In the genomic region with DNA sequence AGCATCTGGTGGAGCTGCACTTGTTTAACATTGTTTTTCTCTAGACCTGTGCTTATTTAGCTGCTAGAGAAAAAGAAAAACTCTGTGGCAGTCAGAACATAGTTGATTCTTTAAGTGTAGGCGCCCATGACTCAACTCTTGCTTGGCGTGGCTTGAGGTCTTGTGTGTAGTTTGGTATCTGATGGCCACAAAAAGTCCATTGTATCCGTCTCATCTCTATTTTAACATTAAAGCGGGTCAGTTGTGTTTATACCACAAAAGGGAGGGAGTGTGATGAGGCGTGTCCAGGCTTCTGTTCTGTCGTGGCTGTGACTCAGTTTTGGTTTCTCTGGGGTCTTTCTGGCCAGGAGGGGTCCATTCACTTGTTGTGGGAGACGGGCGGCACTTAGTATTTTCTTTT, we compare ENCODE assay signal across 21 cellular contexts. TPM values are rescaled to one million over a fixed set of nuclear protein-coding genes. Genes with fewer than 3 reads are reported as not detected.
DNase-seq lines count a peak whose midpoint lies in the region; ATAC-seq and TF ChIP-seq lines count a peak whose summit lies in the region.
"Had no signal": no experiment of that assay in that cellular context is flagged by ENCODE, and none has a peak within 500 bp of the region (broad histone marks: within the 10 kb centered on the region; RNA-seq: fewer than 3 reads in every experiment).

No MANE protein-coding gene starts in this region.

- H3K27me3 Mint-ChIP-seq in stimulated activated naive B cell treated with anti-CD40 and anti-IgM and Interleukin-4, amounts not matched to agents 10 μg/mL and 1 μg/mL and 100 μg/mL, for 72 hours = peaks cover 0 to 4% of the 10 kb centered on the region in 2 donors

- no peaks in the 10 kb centered on the region for H3K36me3 Mint-ChIP-seq in stimulated activated naive B cell treated with anti-CD40 and anti-IgM and Interleukin-4, amounts not matched to agents 10 μg/mL and 1 μg/mL and 100 μg/mL, for 72 hours
- H3K36me3 Mint-ChIP-seq: activated naive CD8-positive, alpha-beta T cell treated with anti-CD3 and anti-CD28 coated beads, Interleukin-2, amount 10 ng/mL, durations not matched to agents 7 days and 5 days; naive B cell had no signal

- intact Hi-C loops in transverse colon (cut with DNase I; ENCODE audit: low total_unique reads) = no loop called here

- ATAC-seq in GM18861 (IDR thresholded peaks at IDR 0.05; ENCODE audit: unreplicated experiment) = peak; percentile 74
- peak; percentile 50 for ATAC-seq in HG02623 (IDR thresholded peaks at IDR 0.05; ENCODE audit: unreplicated experiment)
- peak; percentile 46 to 64 for ATAC-seq in stimulated activated naive B cell treated with anti-CD40 and anti-IgM and Interleukin-4, amounts not matched to agents 10 μg/mL and 1 μg/mL and 100 μg/mL, for 72 hours (replicated peaks)
- ATAC-seq: activated CD8-positive, alpha-beta T cell treated with anti-CD3 and anti-CD28 coated beads, Interleukin-2, amount 10 ng/mL, durations not matched to agents 7 days and 5 days; pancreas had no signal

- H3K4me1 ChIP-seq in transverse colon (peaks cover 0 to 7% (median 0%) of the 10 kb centered on the region in 4 donors), BE2C (peaks cover 4% of the 10 kb centered on the region)
- H3K4me1 ChIP-seq: pancreas had no signal

- peaks cover 2 to 5% of the 10 kb centered on the region in 2 donors for H3K9me3 Mint-ChIP-seq in stimulated activated naive B cell treated with anti-CD40 and anti-IgM and Interleukin-4, amounts not matched to agents 10 μg/mL and 1 μg/mL and 100 μg/mL, for 72 hours
- H3K9me3 Mint-ChIP-seq: activated naive CD8-positive, alpha-beta T cell treated with anti-CD3 and anti-CD28 coated beads, Interleukin-2, amount 10 ng/mL, durations not matched to agents 7 days and 5 days; activated T-helper 1 cell treated with anti-CD3 and anti-CD28 coated beads, Interleukin-12 subunit alpha, Interleukin-12 subunit beta, Interleukin-2, Interleukin-4 antibody, amounts not matched to agents 30 ng/mL and 10 ng/mL and 1 ng/mL, durations not matched to agents 14 hours and 24 hours and 36 hours had no signal

- no peak overlapping the region for H3K27ac ChIP-seq in transverse colon
- H3K27ac ChIP-seq: pancreas had no signal

- H3K27ac Mint-ChIP-seq in stimulated activated naive B cell treated with anti-CD40 and anti-IgM and Interleukin-4, amounts not matched to agents 10 μg/mL and 1 μg/mL and 100 μg/mL, for 72 hours = no peak overlapping the region
- H3K27ac Mint-ChIP-seq: activated CD8-positive, alpha-beta T cell treated with anti-CD3 and anti-CD28 coated beads, Interleukin-2, amount 10 ng/mL, durations not matched to agents 7 days and 5 days; activated naive CD8-positive, alpha-beta T cell treated with anti-CD3 and anti-CD28 coated beads, Interleukin-2, amount 10 ng/mL, durations not matched to agents 7 days and 5 days; activated T-helper 1 cell treated with anti-CD3 and anti-CD28 coated beads, Interleukin-12 subunit alpha, Interleukin-12 subunit beta, Interleukin-2, Interleukin-4 antibody, amounts not matched to agents 30 ng/mL and 10 ng/mL and 1 ng/mL, durations not matched to agents 14 hours and 24 hours and 36 hours had no signal

- H3K4me3 ChIP-seq in transverse colon = no peak overlapping the region
- no peak overlapping the region for H3K4me3 ChIP-seq in BE2C (ENCODE audit: low read depth, low read length)
- H3K4me3 ChIP-seq: pancreas had no signal

- no peak overlapping the region for H3K4me3 Mint-ChIP-seq in stimulated activated naive B cell treated with anti-CD40 and anti-IgM and Interleukin-4, amounts not matched to agents 10 μg/mL and 1 μg/mL and 100 μg/mL, for 72 hours
- H3K4me3 Mint-ChIP-seq: activated CD8-positive, alpha-beta T cell treated with anti-CD3 and anti-CD28 coated beads, Interleukin-2, amount 10 ng/mL, durations not matched to agents 7 days and 5 days; activated naive CD8-positive, alpha-beta T cell treated with anti-CD3 and anti-CD28 coated beads, Interleukin-2, amount 10 ng/mL, durations not matched to agents 7 days and 5 days; activated T-helper 1 cell treated with anti-CD3 and anti-CD28 coated beads, Interleukin-12 subunit alpha, Interleukin-12 subunit beta, Interleukin-2, Interleukin-4 antibody, amounts not matched to agents 30 ng/mL and 10 ng/mL and 1 ng/mL, durations not matched to agents 14 hours and 24 hours and 36 hours; naive B cell had no signal

- H3K36me3 ChIP-seq in transverse colon (no peaks in the 10 kb centered on the region), BE2C (no peaks in the 10 kb centered on the region)
- H3K36me3 ChIP-seq: pancreas had no signal

- TF ChIP-seq CTCF in transverse colon (IDR thresholded peaks at IDR 0.05) (no peak), BE2C (IDR thresholded peaks at IDR 0.05; ENCODE audit: low read depth, low read length) (no peak)

- no peak for TF ChIP-seq POLR2A in transverse colon (IDR thresholded peaks at IDR 0.05)

- DNase-seq in M059J (ENCODE audit: low read depth) (peak; percentile 13), anterior cingulate cortex (lab: John Stamatoyannopoulos, UW) (no peak), transverse colon (no peak), BE2C (no peak)
- DNase-seq in stimulated activated naive B cell treated with anti-CD40 and anti-IgM and Interleukin-4, amounts not matched to agents 10 μg/mL and 1 μg/mL and 100 μg/mL, for 72 hours = no peak
- DNase-seq: activated CD4-positive, CD25-positive, alpha-beta regulatory T cell; activated CD8-positive, alpha-beta T cell treated with anti-CD3 and anti-CD28 coated beads, Interleukin-2, amount 10 ng/mL, durations not matched to agents 7 days and 5 days; activated naive CD8-positive, alpha-beta T cell treated with anti-CD3 and anti-CD28 coated beads, Interleukin-2, amount 10 ng/mL, durations not matched to agents 7 days and 5 days; AML-193; foreskin fibroblast; kidney; naive B cell; NCI-H2029 treated with DMSO at 0.1 percent for 48 hours; NCI-H510A; pancreas; stimulated activated CD4-positive, alpha-beta T cell treated with anti-CD3 and anti-CD28 coated beads, Interleukin-2, amount 100 ng/mL, for 24 hours had no signal

- WGBS in transverse colon (ENCODE audit: low coverage in 1 of 2), 2 donors = 76 to 78% methylated on average over 6 to 8 of the region's 8 CpGs

- peaks cover 17 to 23% of the 10 kb centered on the region in 2 donors for H3K4me1 Mint-ChIP-seq in stimulated activated naive B cell treated with anti-CD40 and anti-IgM and Interleukin-4, amounts not matched to agents 10 μg/mL and 1 μg/mL and 100 μg/mL, for 72 hours

- no peak for TF ChIP-seq EP300 in transverse colon (IDR thresholded peaks at IDR 0.05; ENCODE audit: low read depth)

- H3K27me3 ChIP-seq in transverse colon = no peaks in the 10 kb centered on the region
- H3K27me3 ChIP-seq in BE2C = no peaks in the 10 kb centered on the region
- H3K27me3 ChIP-seq: pancreas had no signal

- H3K9me3 ChIP-seq in transverse colon (no peaks in the 10 kb centered on the region), BE2C (no peaks in the 10 kb centered on the region)
- H3K9me3 ChIP-seq: pancreas had no signal

- in situ Hi-C loops in transverse colon (cut with MboI; ENCODE audit: low pct_ligation_motif_present in 1 of 4, low pct_unique_long_range_greater_than_20kb in 1 of 4, low sequenced_read_pairs in 3 of 4) = no loop called here

RNA-seq across cellular contexts. Expression of a gene that starts 24.2 kb away (rescaled TPM):
- total RNA-seq in M059J (2014; rRNA removed; shearing (Covaris generic)) = not detected in 2 replicates
- 10 to 100 TPM in 2 of 4 donors, 1 to 10 TPM in 2; 1.1 to 15.1 (median 9.4) TPM for total RNA-seq in transverse colon
- polyA plus RNA-seq in BE2C (2012; ENCODE audit: insufficient read depth, insufficient read length, low read depth) = not detected
- total RNA-seq: activated CD8-positive, alpha-beta T cell treated with anti-CD3 and anti-CD28 coated beads, Interleukin-2, amount 10 ng/mL, durations not matched to agents 7 days and 5 days; activated naive CD8-positive, alpha-beta T cell treated with anti-CD3 and anti-CD28 coated beads, Interleukin-2, amount 10 ng/mL, durations not matched to agents 7 days and 5 days; activated T-helper 1 cell treated with anti-CD3 and anti-CD28 coated beads, Interleukin-12 subunit alpha, Interleukin-12 subunit beta, Interleukin-2, Interleukin-4 antibody, amounts not matched to agents 30 ng/mL and 10 ng/mL and 1 ng/mL, durations not matched to agents 14 hours and 24 hours and 36 hours; kidney; T-helper 2 cell treated with Interferon-gamma antibody and Interleukin-4, amounts not matched to agents 100 ng/mL and 5 ng/mL, for 36 hours had no signal
- polyA plus RNA-seq: pancreas had no signal

RNA-seq across cellular contexts. Expression of a gene that starts 26.6 kb away (rescaled TPM):
- total RNA-seq in M059J (2014; rRNA removed; shearing (Covaris generic)) = 11.8 and 21.2 TPM in 2 replicates
- total RNA-seq in transverse colon = 100 to 1,000 TPM in 1 of 4 donors, 10 to 100 TPM in 3; 30.7 to 113 (median 41.3) TPM
- polyA plus RNA-seq in BE2C (2012; ENCODE audit: insufficient read depth, insufficient read length, low read depth) = 30.3 TPM

RNA-seq across cellular contexts. Expression of a gene that starts 43.0 kb away (rescaled TPM):
- total RNA-seq in M059J (2014; rRNA removed; shearing (Covaris generic)) = not detected in 2 replicates
- 10 to 100 TPM; 54.2 to 87.5 (median 54.9) TPM for total RNA-seq in transverse colon
- not detected for polyA plus RNA-seq in BE2C (2012; ENCODE audit: insufficient read depth, insufficient read length, low read depth)
- total RNA-seq: activated CD8-positive, alpha-beta T cell treated with anti-CD3 and anti-CD28 coated beads, Interleukin-2, amount 10 ng/mL, durations not matched to agents 7 days and 5 days; activated naive CD8-positive, alpha-beta T cell treated with anti-CD3 and anti-CD28 coated beads, Interleukin-2, amount 10 ng/mL, durations not matched to agents 7 days and 5 days; activated T-helper 1 cell treated with anti-CD3 and anti-CD28 coated beads, Interleukin-12 subunit alpha, Interleukin-12 subunit beta, Interleukin-2, Interleukin-4 antibody, amounts not matched to agents 30 ng/mL and 10 ng/mL and 1 ng/mL, durations not matched to agents 14 hours and 24 hours and 36 hours; bronchial epithelial cell; kidney; T-helper 2 cell treated with Interferon-gamma antibody and Interleukin-4, amounts not matched to agents 100 ng/mL and 5 ng/mL, for 36 hours had no signal
- polyA plus RNA-seq: pancreas had no signal

Comparison
In these comparisons a context has a peak if more than half of its experiments do, and no peak if none do; other contexts are left out.
1. RNA of a gene that starts 43.0 kb away (total RNA-seq): 54.2 to 87.5 TPM in transverse colon; not detected in M059J; every median in the first group is over 10 times any median in the second.
2. Peak in every context shown above with its lines, with median percentiles within 50 percentile points of each other: ATAC-seq.